ENCODE assay signal across 8 cellular contexts in genomic region chr9:112487008-112487798, GRCh38. TPM values are rescaled to one million over a fixed set of nuclear protein-coding genes. Genes with fewer than 3 reads are reported as not detected.
DNase-seq lines count a peak whose midpoint lies in the region; ATAC-seq and TF ChIP-seq lines count a peak whose summit lies in the region.

No MANE protein-coding gene starts in this region.

- TF ChIP-seq EP300 in upper lobe of left lung (IDR thresholded peaks at IDR 0.05), result no peak

- peak overlapping the region; percentile 99 for H3K4me3 ChIP-seq in SJCRH30
- peak overlapping the region; percentile 51 for H3K4me3 ChIP-seq in parathyroid adenoma (ENCODE audit: low read depth, low read length)
- H3K4me3 ChIP-seq in upper lobe of left lung, result peak overlapping the region; percentile 73 to 91 (median 86)

- peaks cover under 1% of the 10 kb centered on the region; the same call in 1 of the 2 replicates for H3K36me3 ChIP-seq in SJCRH30
- no peaks in the 10 kb centered on the region for H3K36me3 ChIP-seq in parathyroid adenoma (ENCODE audit: control insufficient read depth, insufficient read depth, low read length)
- no peaks in the 10 kb centered on the region for H3K36me3 ChIP-seq in upper lobe of left lung

- H3K4me2 ChIP-seq in parathyroid adenoma (ENCODE audit: low read length), result peak overlapping the region; percentile 74

- H3K9me3 Mint-ChIP-seq in glutamatergic neuron (ENCODE audit: unreplicated experiment), result peaks cover 15% of the 10 kb centered on the region

- no peak overlapping the region for H3K9ac ChIP-seq in parathyroid adenoma

- peak; percentile 75 for DNase-seq in D341Med (ENCODE audit: low spot score)
- DNase-seq in HPDE6-E6E7 (ENCODE audit: extremely low spot score), result peak; percentile 19
- DNase-seq in SJCRH30, result peak; percentile 70 to 76
- peak; percentile 44 for DNase-seq in activated naive CD4-positive, alpha-beta T cell treated with Interleukin-2 at 50 U/mL for 16 hours
- peak; percentile 69 for DNase-seq in glutamatergic neuron
- peak; percentile 65 to 94 for DNase-seq in upper lobe of left lung

- H3K79me2 ChIP-seq in parathyroid adenoma, result no peaks in the 10 kb centered on the region

- H3K27me3 ChIP-seq in SJCRH30, result no peaks in the 10 kb centered on the region
- no peaks in the 10 kb centered on the region for H3K27me3 ChIP-seq in parathyroid adenoma (ENCODE audit: control insufficient read depth, insufficient read depth, low read length)
- H3K27me3 ChIP-seq in upper lobe of left lung, result no peaks in the 10 kb centered on the region

- H2AFZ ChIP-seq in parathyroid adenoma, result peak overlapping the region; percentile 71

- peak overlapping the region; percentile 89 for H3K27ac Mint-ChIP-seq in glutamatergic neuron (ENCODE audit: unreplicated experiment)

- ATAC-seq in GM21360 (IDR thresholded peaks at IDR 0.05; ENCODE audit: unreplicated experiment) (peak; percentile 44), upper lobe of left lung (ENCODE audit: low FRiP score in 2 of 2) (peak; percentile 52 to 64)

- TF ChIP-seq CTCF in glutamatergic neuron (IDR thresholded peaks at IDR 0.05; ENCODE audit: partially characterized antibody, unreplicated experiment) (no peak), parathyroid adenoma (IDR thresholded peaks at IDR 0.05) (no peak), upper lobe of left lung (IDR thresholded peaks at IDR 0.05) (peak in 1 of 6 experiments; percentile 26)

- peaks cover 8% of the 10 kb centered on the region for H3K27me3 Mint-ChIP-seq in glutamatergic neuron (ENCODE audit: unreplicated experiment)

- H3K27ac ChIP-seq in SJCRH30 (peak overlapping the region; percentile 52; the same call in 1 of the 2 replicates), parathyroid adenoma (no peak overlapping the region), upper lobe of left lung (peak overlapping the region; percentile 66 to 83 (median 74))

- 0 to 1% methylated on average over 11 to 19 of the region's 80 CpGs for WGBS in upper lobe of left lung, 2 donors

- H3K4me1 Mint-ChIP-seq in glutamatergic neuron (ENCODE audit: low read depth, unreplicated experiment), result peaks cover 23% of the 10 kb centered on the region

- H3K4me3 Mint-ChIP-seq in glutamatergic neuron (ENCODE audit: unreplicated experiment), result peak overlapping the region; percentile 98

- H3K9me3 ChIP-seq in SJCRH30 (replicated peaks) (no peaks in the 10 kb centered on the region), parathyroid adenoma (ENCODE audit: control insufficient read depth, low read length) (no peaks in the 10 kb centered on the region), upper lobe of left lung (no peaks in the 10 kb centered on the region)

- H3K4me1 ChIP-seq in SJCRH30 (peaks cover 5% of the 10 kb centered on the region), parathyroid adenoma (peaks cover 2% of the 10 kb centered on the region), upper lobe of left lung (peaks cover 2 to 12% (median 7%) of the 10 kb centered on the region in 4 donors)

- no peaks in the 10 kb centered on the region for H3K36me3 Mint-ChIP-seq in glutamatergic neuron (ENCODE audit: unreplicated experiment)

- TF ChIP-seq POLR2A in upper lobe of left lung (IDR thresholded peaks at IDR 0.05), result no peak

RNA-seq across cellular contexts. Expression of gene KIAA1958, which starts 0.6 kb away (rescaled TPM):
- 16.2 and 17.6 TPM in 2 replicates for total RNA-seq in SJCRH30 (2014; rRNA removed; shearing (Covaris generic))
- total RNA-seq in glutamatergic neuron (ENCODE audit: unreplicated experiment) (48.6 TPM), upper lobe of left lung (10 to 100 TPM in 5 of 6 donors, 1 to 10 TPM in 1; 9.2 to 21.1 (median 14.2) TPM)

Comparison
In these comparisons a context has a peak if more than half of its experiments do, and no peak if none do; other contexts are left out.
1. DNase-seq: peak in every context shown above with its lines; median percentile 80 in upper lobe of left lung; 75 in D341Med; 73 in SJCRH30; 69 in glutamatergic neuron; 44 in activated naive CD4-positive, alpha-beta T cell treated with Interleukin-2 at 50 U/mL for 16 hours; 19 in HPDE6-E6E7.